ENCODE assay signal across 17 cellular contexts in genomic region chr21:32415451-32415850, GRCh38. TPM values are rescaled to one million over a fixed set of nuclear protein-coding genes. Genes with fewer than 3 reads are reported as not detected.
DNase-seq lines count a peak whose midpoint lies in the region; ATAC-seq and TF ChIP-seq lines count a peak whose summit lies in the region.
"Had no signal": no experiment of that assay in that cellular context is flagged by ENCODE, and none has a peak within 500 bp of the region (broad histone marks: within the 10 kb centered on the region; RNA-seq: fewer than 3 reads in every experiment).

No MANE protein-coding gene starts in this region.

- DNase-seq in HCT116 (ENCODE audit: low read depth, low spot score) = no peak
- DNase-seq in fibroblast of the aortic adventitia (ENCODE audit: low read depth) = no peak
- no peak for DNase-seq in retinal pigment epithelial cell (ENCODE audit: low read depth)
- no peak for DNase-seq in lower leg skin (ENCODE audit: low spot score in 2 of 2)
- DNase-seq in AML-193 (lab: John Stamatoyannopoulos, UW) = no peak
- no peak for DNase-seq in left lobe of liver (ENCODE audit: low spot score)
- DNase-seq in WERI-Rb-1 = no peak
- DNase-seq: activated CD8-positive, alpha-beta memory T cell treated with anti-CD3 and anti-CD28 coated beads for 24 hours; Calu3; KBM-7; kidney glomerular epithelial cell; NCI-H1048 had no signal

- peaks cover 0 to 4% of the 10 kb centered on the region in 2 experiments; a peak in 1 of 4 replicates for H3K36me3 ChIP-seq in HCT116 (ENCODE audit: control insufficient read depth in 1 of 2, insufficient read depth in 2 of 2, low read length in 2 of 2)
- no peaks in the 10 kb centered on the region for H3K36me3 ChIP-seq in WERI-Rb-1

- 0 out of 2 replicates have a peak overlapping the region, but pooled peaks have one; percentile 0 for H3K4me2 ChIP-seq in HCT116 (ENCODE audit: low read length)

- H3K27me3 ChIP-seq in HCT116 (ENCODE audit: insufficient read depth, low read length) (no peaks in the 10 kb centered on the region), WERI-Rb-1 (ENCODE audit: insufficient read depth, low read depth, severe bottlenecking) (peaks cover 59% of the 10 kb centered on the region)

- no peak overlapping the region for H2AFZ ChIP-seq in HCT116 (ENCODE audit: low read depth, low read length, poor library complexity, severe bottlenecking)
- H2AFZ ChIP-seq: parathyroid adenoma had no signal

- POLR2A ChIA-PET in HCT116 (lab: Charles Lee) = no interaction called here

- TF ChIP-seq CTCF in HCT116 (IDR thresholded peaks at IDR 0.05 in 2 of 3, conservative IDR thresholded peaks at IDR 0.05 in 1 of 3; ENCODE audit: borderline replicate concordance in 1 of 3, insufficient read depth in 1 of 3, low read depth in 2 of 3, low read length in 2 of 3) (no peak), VCaP (conservative IDR thresholded peaks at IDR 0.05) (no peak), fibroblast of the aortic adventitia (IDR thresholded peaks at IDR 0.05; ENCODE audit: insufficient read depth, low read length) (no peak), retinal pigment epithelial cell (conservative IDR thresholded peaks at IDR 0.05; ENCODE audit: low read depth, low read length) (no peak), lower leg skin (IDR thresholded peaks at IDR 0.05) (no peak), WERI-Rb-1 (IDR thresholded peaks at IDR 0.05; ENCODE audit: low read depth, low read length) (no peak)

- H3K9me3 ChIP-seq in HCT116 (ENCODE audit: control insufficient read depth in 1 of 2, insufficient read depth in 1 of 2, low read depth in 1 of 2, low read length in 2 of 2) (no peaks in the 10 kb centered on the region), WERI-Rb-1 (ENCODE audit: severe bottlenecking) (no peaks in the 10 kb centered on the region)

- H3K9me2 ChIP-seq in HCT116 (ENCODE audit: insufficient read depth) = no peaks in the 10 kb centered on the region

- no TSS peak for BruUV-seq in HCT116 (replicated peaks; lab: Mats Ljungman, UMichigan)

- RAD21 ChIA-PET in HCT116 (lab: Charles Lee; ENCODE audit: low non-redundant PET in 1 of 2, low total read pairs in 2 of 2, uncharacterized antibody in 2 of 2, unreplicated experiment in 2 of 2) = no interaction called here

- 0 out of 2 replicates have a peak overlapping the region, but pooled peaks have one; percentile 90 for H3K9ac ChIP-seq in HCT116 (ENCODE audit: low read length)
- H3K9ac ChIP-seq: parathyroid adenoma had no signal

- CTCF ChIA-PET in HCT116 (lab: Charles Lee) = interaction anchor here (0.8 to 2.7 kb wide), 2 partner anchors 154 to 186 kb away, joined by 3 to 22 read pairs; no protein-coding TSS in a partner anchor

- TF ChIP-seq POLR2A in HCT116 (IDR thresholded peaks at IDR 0.05; ENCODE audit: borderline replicate concordance, extremely low read depth, insufficient read depth, insufficient read length) (no peak), lower leg skin (IDR thresholded peaks at IDR 0.05) (no peak)

- 76 to 78% methylated on average over 8 of the region's 8 CpGs for WGBS in lower leg skin, 2 donors

- H3K4me3 ChIP-seq in HCT116 (replicated peaks in 1 of 2; ENCODE audit: low read depth in 1 of 2, low read length in 2 of 2) (no peak overlapping the region), fibroblast of the aortic adventitia (ENCODE audit: low read depth, low read length) (peak overlapping the region; percentile 40), retinal pigment epithelial cell (ENCODE audit: low read length) (peak overlapping the region; percentile 74), lower leg skin (ENCODE audit: low read depth, poor library complexity, severe bottlenecking) (no peak overlapping the region), WERI-Rb-1 (ENCODE audit: low read depth, low read length) (no peak overlapping the region)
- H3K4me3 ChIP-seq: GM12878 had no signal

- no peaks in the 10 kb centered on the region for H4K20me1 ChIP-seq in HCT116 (ENCODE audit: insufficient read depth)

- TF ChIP-seq RAD21 in HCT116 (IDR thresholded peaks at IDR 0.05; ENCODE audit: low read depth) = no peak

- peaks cover 79% of the 10 kb centered on the region for H3K79me2 ChIP-seq in HCT116 (ENCODE audit: insufficient read depth, low read length)

- intact Hi-C loops in HCT116 (cut with micrococcal nuclease) (no loop called here), lower leg skin (cut with DNase I; ENCODE audit: low total_unique reads) (loop anchor here (10.0 kb wide), 1 partner anchor 159 kb away; no protein-coding TSS in a partner anchor)

- H3K4me1 ChIP-seq in HCT116 (ENCODE audit: control insufficient read depth in 1 of 2, insufficient read depth in 2 of 2, low read length in 2 of 2) = peaks cover 29 to 43% of the 10 kb centered on the region in 2 experiments; a peak in 3 of 4 replicates

- no peak for ATAC-seq in HCT116
- ATAC-seq in left lobe of liver = no peak
- ATAC-seq: GM12878, WTC11 had no signal

- H3K27ac ChIP-seq in HCT116 (ENCODE audit: low read depth, low read length) (no peak overlapping the region), VCaP (0 out of 2 replicates have a peak overlapping the region, but pooled peaks have one; percentile 94), WERI-Rb-1 (no peak overlapping the region)
- H3K27ac ChIP-seq: epithelial cell of prostate, parathyroid adenoma had no signal

TF ChIP-seq in HCT116, 20 proteins besides CTCF, POLR2A, EP300 and RAD21 (continues in another document):
- no peak for TF ChIP-seq ATF3 (IDR thresholded peaks at IDR 0.05)
- no peak for TF ChIP-seq SP1 (IDR thresholded peaks at IDR 0.05; ENCODE audit: low read depth)
- no peak for TF ChIP-seq POLR2AphosphoS5 (IDR thresholded peaks at IDR 0.05; ENCODE audit: low read depth, low read length)
- TF ChIP-seq TCF7L2 (IDR thresholded peaks at IDR 0.05; ENCODE audit: borderline replicate concordance, extremely low read depth, insufficient read depth, insufficient read length) = no peak
- TF ChIP-seq ZNF274 (IDR thresholded peaks at IDR 0.05; ENCODE audit: low read depth, low read length) = no peak
- no peak for TF ChIP-seq ELF1 (IDR thresholded peaks at IDR 0.05; ENCODE audit: borderline replicate concordance, low read depth)
- TF ChIP-seq SRF (IDR thresholded peaks at IDR 0.05; ENCODE audit: low read depth) = no peak
- TF ChIP-seq FOSL1 (IDR thresholded peaks at IDR 0.05; ENCODE audit: low read depth) = no peak
- TF ChIP-seq REST (IDR thresholded peaks at IDR 0.05; ENCODE audit: low read depth) = no peak
- no peak for TF ChIP-seq CBX3 (IDR thresholded peaks at IDR 0.05; ENCODE audit: low read depth)
- TF ChIP-seq JUND (IDR thresholded peaks at IDR 0.05) = no peak
- TF ChIP-seq EZH2 (IDR thresholded peaks at IDR 0.05) = no peak
- no peak for TF ChIP-seq MAX (IDR thresholded peaks at IDR 0.05)

RNA-seq across cellular contexts. Expression of gene EVA1C, which starts 2.9 kb away (rescaled TPM):
- total RNA-seq in HCT116 (2021; ENCODE audit: unreplicated experiment) (29.3 TPM), fibroblast of the aortic adventitia (ENCODE audit: low replicate concordance) (14.5 and 17.8 TPM in 2 replicates), lower leg skin (100 to 1,000 TPM in 1 of 4 donors, 10 to 100 TPM in 3; 57.4 to 108 (median 66.7) TPM), left lobe of liver (5.0 TPM)
- 13.5 and 14.9 TPM in 2 replicates for polyA plus RNA-seq in HCT116 (2012)
- total RNA-seq: GM12878 had no signal

RNA-seq across cellular contexts. Expression of gene URB1, which starts 22.6 kb away (rescaled TPM):
- total RNA-seq in HCT116 (2021; ENCODE audit: unreplicated experiment) (28.3 TPM), fibroblast of the aortic adventitia (ENCODE audit: low replicate concordance) (16.7 and 21.1 TPM in 2 replicates), lower leg skin (10 to 100 TPM; 23.3 to 37.4 (median 24.9) TPM), left lobe of liver (9.2 TPM)
- 11.9 and 13.4 TPM in 2 replicates for polyA plus RNA-seq in HCT116 (2012)

Comparison
In these comparisons a context has a peak if more than half of its experiments do, and no peak if none do; other contexts are left out.
1. H3K4me3 ChIP-seq: peak in fibroblast of the aortic adventitia (single experiment) and retinal pigment epithelial cell (single experiment); none in HCT116 (0 of 2), lower leg skin (single experiment) and WERI-Rb-1 (single experiment).